16 cellular contexts compared by ENCODE assay signal in the genomic region with DNA sequence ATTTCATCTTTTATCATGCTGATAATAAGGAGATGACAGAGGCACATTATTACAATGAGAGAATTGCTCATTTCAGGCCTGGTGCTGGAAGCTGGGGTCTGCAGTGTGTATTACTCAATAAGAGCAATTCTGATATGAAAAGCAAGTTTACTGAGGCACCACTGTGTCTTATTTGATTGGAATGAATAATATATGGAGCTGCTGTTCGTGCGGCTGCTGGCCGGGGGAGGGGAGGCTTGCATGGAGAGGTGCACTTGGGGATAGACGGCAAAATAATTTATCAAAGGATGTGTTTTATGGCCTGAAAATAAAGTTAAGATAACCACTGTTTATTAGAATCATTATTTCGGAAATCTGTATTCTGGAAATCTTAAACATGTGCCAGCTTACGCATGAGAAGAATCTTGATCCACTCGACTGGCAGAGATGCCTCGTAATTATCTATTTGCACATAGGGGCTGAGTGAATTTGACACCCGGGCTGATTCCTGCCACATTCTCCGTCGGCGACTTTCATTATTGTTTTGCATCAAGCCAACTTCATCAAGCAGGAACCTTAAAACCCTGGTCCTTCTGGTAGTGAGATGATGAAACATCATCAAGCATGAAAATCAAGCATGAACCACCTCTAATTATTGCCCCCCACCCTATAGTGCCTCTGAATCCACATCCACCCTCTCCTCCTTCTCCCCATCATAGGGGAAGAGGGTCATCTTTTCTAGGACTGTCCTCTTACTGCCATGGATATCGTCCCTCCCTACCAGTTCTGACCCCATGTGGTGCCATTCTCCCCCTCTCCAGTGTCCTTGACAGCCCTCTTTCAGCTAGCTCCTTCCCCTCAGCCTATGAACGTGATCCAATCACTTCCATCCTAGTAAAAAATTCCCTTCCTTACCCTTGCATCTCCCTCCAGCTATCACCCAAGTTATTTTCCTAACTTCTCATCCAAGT.
DNase-seq lines count a peak whose midpoint lies in the region; ATAC-seq and TF ChIP-seq lines count a peak whose summit lies in the region.
"Had no signal": no experiment of that assay in that cellular context is flagged by ENCODE, and none has a peak within 500 bp of the region (broad histone marks: within the 10 kb centered on the region; RNA-seq: fewer than 3 reads in every experiment).

No MANE protein-coding gene starts in this region.

- peak; percentile 50; the same call in 2 of the 3 replicates for ATAC-seq in GM23338

- H3K9me2 ChIP-seq in GM23338 (ENCODE audit: insufficient read depth): no peaks in the 10 kb centered on the region

- peak overlapping the region; percentile 44; the same call in 1 of the 2 replicates for H2AFZ ChIP-seq in GM23338

- H3K36me3 Mint-ChIP-seq in GM23338 (ENCODE audit: low read depth) (peaks cover 5% of the 10 kb centered on the region; the same call in 1 of the 3 replicates), endodermal cell (ENCODE audit: low read depth) (no peaks in the 10 kb centered on the region)
- H3K36me3 Mint-ChIP-seq: CD14-positive monocyte; CD4-positive, alpha-beta memory T cell had no signal

- H3K27me3 ChIP-seq in GM23338 (ENCODE audit: insufficient read depth) (no peaks in the 10 kb centered on the region), endodermal cell (ENCODE audit: control insufficient read depth, insufficient read depth, low read length, poor library complexity, severe bottlenecking) (peaks cover 4% of the 10 kb centered on the region)
- H3K27me3 ChIP-seq: BLaER1 had no signal

- no peak overlapping the region for H3K4me2 ChIP-seq in GM23338
- H3K4me2 ChIP-seq: BLaER1 had no signal

- DNase-seq in NCI-H2171 treated with DMSO at 0.1 percent for 48 hours (lab: John Stamatoyannopoulos, UW): peak; percentile 25
- DNase-seq in NCI-H2171 (lab: John Stamatoyannopoulos, UW): no peak
- DNase-seq in GM23338 (ENCODE audit: low spot score): no peak
- DNase-seq in endodermal cell: no peak
- peak; percentile 54 for DNase-seq in retina
- no peak for DNase-seq in OCI-M1 (lab: John Stamatoyannopoulos, UW)
- DNase-seq in RKO (ENCODE audit: low spot score): no peak
- DNase-seq: 8988T; CD4-positive, alpha-beta memory T cell; DMS153; DMS79; GDM1 had no signal

- H3K4me1 ChIP-seq in GM23338 (ENCODE audit: insufficient read depth): peaks cover 11% of the 10 kb centered on the region; the same call in 1 of the 2 replicates
- H3K4me1 ChIP-seq in endodermal cell (ENCODE audit: control insufficient read depth, insufficient read depth, low read length): no peaks in the 10 kb centered on the region
- H3K4me1 ChIP-seq: BLaER1, HAP-1 had no signal

- 0 out of 2 replicates have a peak, but pooled peaks cover 2% of the 10 kb centered on the region for H4K20me1 ChIP-seq in GM23338 (replicated peaks; ENCODE audit: insufficient read depth)
- H4K20me1 ChIP-seq: BLaER1 had no signal

- H3K4me3 Mint-ChIP-seq in GM23338 (no peak overlapping the region), endodermal cell (no peak overlapping the region)
- H3K4me3 Mint-ChIP-seq: CD14-positive monocyte; CD4-positive, alpha-beta memory T cell had no signal

- H3K36me3 ChIP-seq in GM23338 (ENCODE audit: insufficient read depth) (no peaks in the 10 kb centered on the region), endodermal cell (ENCODE audit: control insufficient read depth, insufficient read depth, low read length) (no peaks in the 10 kb centered on the region)
- H3K36me3 ChIP-seq: BLaER1, HAP-1 had no signal

- TF ChIP-seq CTCF in GM23338 (conservative IDR thresholded peaks at IDR 0.05; ENCODE audit: low read depth in 2 of 2): no peak
- TF ChIP-seq CTCF in endodermal cell (conservative IDR thresholded peaks at IDR 0.05): no peak

- H3K9me3 ChIP-seq in endodermal cell (ENCODE audit: control insufficient read depth, low read length): no peaks in the 10 kb centered on the region
- H3K9me3 ChIP-seq: BLaER1 had no signal

- H3K4me3 ChIP-seq in GM23338 (no peak overlapping the region), endodermal cell (ENCODE audit: low read length) (no peak overlapping the region)
- H3K4me3 ChIP-seq: BLaER1, HAP-1 had no signal

- H3K4me1 Mint-ChIP-seq in GM23338 (peaks cover 14% of the 10 kb centered on the region), endodermal cell (no peaks in the 10 kb centered on the region)
- H3K4me1 Mint-ChIP-seq: CD14-positive monocyte; CD4-positive, alpha-beta memory T cell had no signal

- 85 to 88% methylated on average over 13 to 14 of the region's 14 CpGs for WGBS in endodermal cell (ENCODE audit: insufficient coverage in 1 of 2, insufficient read length in 1 of 2), 2 experiments

- H3K9me3 Mint-ChIP-seq in GM23338: peaks cover 2% of the 10 kb centered on the region; the same call in 1 of the 3 replicates
- H3K9me3 Mint-ChIP-seq in endodermal cell: peaks cover 1% of the 10 kb centered on the region
- H3K9me3 Mint-ChIP-seq: CD4-positive, alpha-beta memory T cell had no signal

- H3F3A ChIP-seq in GM23338 (replicated peaks; ENCODE audit: low read depth): no peaks in the 10 kb centered on the region

- H3K27ac Mint-ChIP-seq in GM23338 (no peak overlapping the region), endodermal cell (no peak overlapping the region)
- H3K27ac Mint-ChIP-seq: CD14-positive monocyte; CD4-positive, alpha-beta memory T cell had no signal

- no peak overlapping the region for H3K9ac ChIP-seq in endodermal cell (ENCODE audit: extremely low read depth, low read length, poor library complexity, severe bottlenecking)
- H3K9ac ChIP-seq: BLaER1 had no signal

- H3K27me3 Mint-ChIP-seq in GM23338 (ENCODE audit: insufficient read depth, low read depth, poor library complexity) (no peaks in the 10 kb centered on the region), endodermal cell (ENCODE audit: insufficient read depth) (peaks cover 15% of the 10 kb centered on the region)

- no peaks in the 10 kb centered on the region for H3K79me2 ChIP-seq in GM23338 (replicated peaks; ENCODE audit: insufficient read depth)

- H3K27ac ChIP-seq in GM23338 (ENCODE audit: low read depth) (no peak overlapping the region), endodermal cell (ENCODE audit: low read depth, low read length) (peak overlapping the region; percentile 41)
- H3K27ac ChIP-seq: BLaER1, HL-60 had no signal

TF ChIP-seq in GM23338, 12 proteins besides CTCF, POLR2A, EP300 and RAD21:
- TF ChIP-seq, protein P1, sequence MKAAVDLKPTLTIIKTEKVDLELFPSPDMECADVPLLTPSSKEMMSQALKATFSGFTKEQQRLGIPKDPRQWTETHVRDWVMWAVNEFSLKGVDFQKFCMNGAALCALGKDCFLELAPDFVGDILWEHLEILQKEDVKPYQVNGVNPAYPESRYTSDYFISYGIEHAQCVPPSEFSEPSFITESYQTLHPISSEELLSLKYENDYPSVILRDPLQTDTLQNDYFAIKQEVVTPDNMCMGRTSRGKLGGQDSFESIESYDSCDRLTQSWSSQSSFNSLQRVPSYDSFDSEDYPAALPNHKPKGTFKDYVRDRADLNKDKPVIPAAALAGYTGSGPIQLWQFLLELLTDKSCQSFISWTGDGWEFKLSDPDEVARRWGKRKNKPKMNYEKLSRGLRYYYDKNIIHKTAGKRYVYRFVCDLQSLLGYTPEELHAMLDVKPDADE (IDR thresholded peaks at IDR 0.05): no peak

Comparison
In these comparisons a context has a peak if more than half of its experiments do, and no peak if none do; other contexts are left out.
1. DNase-seq: peak in NCI-H2171 treated with DMSO at 0.1 percent for 48 hours (single experiment) and retina (single experiment); none in NCI-H2171 (single experiment), GM23338 (single experiment), endodermal cell (single experiment), OCI-M1 (single experiment) and RKO (single experiment).